Comparison of ENCODE assay signal across 8 cellular contexts in genomic region chr1:243712890-243713425, GRCh38.
DNase-seq lines count a peak whose midpoint lies in the region; ATAC-seq and TF ChIP-seq lines count a peak whose summit lies in the region.

No MANE protein-coding gene starts in this region.

- H3K27ac Mint-ChIP-seq in activated naive CD8-positive, alpha-beta T cell, result no peak overlapping the region
- H3K27ac Mint-ChIP-seq in activated naive CD8-positive, alpha-beta T cell treated with anti-CD3 and anti-CD28 coated beads, Interleukin-2, amount 50 U/mL, for 24 hours, result no peak overlapping the region

- peak overlapping the region; percentile 40 for H3K4me3 Mint-ChIP-seq in activated naive CD8-positive, alpha-beta T cell
- no peak overlapping the region for H3K4me3 Mint-ChIP-seq in activated naive CD8-positive, alpha-beta T cell treated with anti-CD3 and anti-CD28 coated beads, Interleukin-2, amount 50 U/mL, for 24 hours

- H3K4me3 ChIP-seq in epithelial cell of proximal tubule (ENCODE audit: low read depth, low read length), result no peak overlapping the region

- no peaks in the 10 kb centered on the region for H3K27me3 Mint-ChIP-seq in activated naive CD8-positive, alpha-beta T cell
- no peaks in the 10 kb centered on the region for H3K27me3 Mint-ChIP-seq in activated naive CD8-positive, alpha-beta T cell treated with anti-CD3 and anti-CD28 coated beads, Interleukin-2, amount 50 U/mL, for 24 hours

- peaks cover 40% of the 10 kb centered on the region for H3K4me1 Mint-ChIP-seq in activated naive CD8-positive, alpha-beta T cell (ENCODE audit: low read depth)
- H3K4me1 Mint-ChIP-seq in activated naive CD8-positive, alpha-beta T cell treated with anti-CD3 and anti-CD28 coated beads, Interleukin-2, amount 50 U/mL, for 24 hours, result peaks cover 28% of the 10 kb centered on the region

- peak; percentile 29 for TF ChIP-seq CTCF in epithelial cell of proximal tubule (conservative IDR thresholded peaks at IDR 0.05; ENCODE audit: low read depth, low read length)

- in situ Hi-C loops in KBM-7 (cut with MboI; ENCODE audit: low pct_unique_long_range_greater_than_20kb, low sequenced_read_pairs), result no loop called here

- H3K9me3 Mint-ChIP-seq in activated naive CD8-positive, alpha-beta T cell (ENCODE audit: low read depth), result no peaks in the 10 kb centered on the region
- no peaks in the 10 kb centered on the region for H3K9me3 Mint-ChIP-seq in activated naive CD8-positive, alpha-beta T cell treated with anti-CD3 and anti-CD28 coated beads, Interleukin-2, amount 50 U/mL, for 24 hours

- no peak for ATAC-seq in activated naive CD8-positive, alpha-beta T cell treated with anti-CD3 and anti-CD28 coated beads, Interleukin-2, amount 50 U/mL, for 24 hours
- ATAC-seq in GM19328 (IDR thresholded peaks at IDR 0.05; ENCODE audit: unreplicated experiment) (no peak), HG02798 (IDR thresholded peaks at IDR 0.05; ENCODE audit: poor library complexity, unreplicated experiment) (no peak)

- H3K36me3 Mint-ChIP-seq in activated naive CD8-positive, alpha-beta T cell, result no peaks in the 10 kb centered on the region
- no peaks in the 10 kb centered on the region for H3K36me3 Mint-ChIP-seq in activated naive CD8-positive, alpha-beta T cell treated with anti-CD3 and anti-CD28 coated beads, Interleukin-2, amount 50 U/mL, for 24 hours (ENCODE audit: low read depth)

- H3K27ac ChIP-seq in temporal lobe (ENCODE audit: low read depth, low read length), result peak overlapping the region; percentile 87

- no peak for DNase-seq in activated naive CD8-positive, alpha-beta T cell treated with anti-CD3 and anti-CD28 coated beads, Interleukin-2, amount 50 U/mL, for 24 hours
- DNase-seq in NOMO-1 treated with dmso at 0.1 percent for 144 hours (lab: John Stamatoyannopoulos, UW; ENCODE audit: unreplicated experiment), result peak; percentile 59
- DNase-seq in epithelial cell of proximal tubule (ENCODE audit: low read depth), result no peak
- no peak for DNase-seq in KBM-7
